ENCODE assay signal across 17 cellular contexts in the genomic region with DNA sequence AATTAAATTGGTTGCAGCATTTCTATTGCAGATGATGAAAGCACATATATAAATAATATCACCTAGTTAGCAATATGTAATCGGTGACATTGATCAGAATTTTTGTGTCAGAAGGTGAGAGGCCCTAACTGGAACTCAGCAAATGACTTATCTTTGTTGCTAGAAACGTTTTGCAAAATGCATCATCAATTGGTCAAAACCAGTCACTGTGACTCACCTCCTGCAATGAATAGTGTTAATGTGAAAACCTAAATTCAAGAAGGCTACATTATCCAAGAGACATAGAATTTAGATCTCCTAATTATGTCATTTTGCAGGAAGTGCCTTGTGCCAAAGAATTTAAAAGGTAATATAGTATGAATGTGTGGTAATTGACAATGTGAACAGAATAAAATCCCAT. TPM values are rescaled to one million over a fixed set of nuclear protein-coding genes. Genes with fewer than 3 reads are reported as not detected.
"Had no signal": no experiment of that assay in that cellular context is flagged by ENCODE, and none has a peak within 500 bp of the region (broad histone marks: within the 10 kb centered on the region; RNA-seq: fewer than 3 reads in every experiment).

No MANE protein-coding gene starts in this region.

- H3K27ac ChIP-seq: hepatocyte, pancreas, tibial nerve, vagina had no signal

- ATAC-seq: activated T-cell treated with anti-CD3 and anti-CD28 coated beads, Interleukin-2, amount 50 U/mL, for 4 hours; pancreas; stimulated activated memory B cell treated with anti-CD40 and anti-IgM and Interleukin-4, amounts not matched to agents 10 μg/mL and 1 μg/mL and 100 μg/mL, for 72 hours had no signal

- H3K9me3 ChIP-seq: pancreas, tibial nerve, vagina had no signal

- H3K9me3 Mint-ChIP-seq: activated T-cell treated with anti-CD3 and anti-CD28 coated beads, Interleukin-2, amount 50 U/mL, for 4 hours; stimulated activated memory B cell treated with anti-CD40 and anti-IgM and Interleukin-4, amounts not matched to agents 10 μg/mL and 1 μg/mL and 100 μg/mL, for 72 hours had no signal

- H3K4me1 Mint-ChIP-seq: naive B cell; stimulated activated memory B cell treated with anti-CD40 and anti-IgM and Interleukin-4, amounts not matched to agents 10 μg/mL and 1 μg/mL and 100 μg/mL, for 72 hours had no signal

- H3K36me3 Mint-ChIP-seq: naive B cell; stimulated activated memory B cell treated with anti-CD40 and anti-IgM and Interleukin-4, amounts not matched to agents 10 μg/mL and 1 μg/mL and 100 μg/mL, for 72 hours had no signal

- H3K4me3 Mint-ChIP-seq: activated T-cell treated with anti-CD3 and anti-CD28 coated beads, Interleukin-2, amount 50 U/mL, for 4 hours; naive B cell; stimulated activated memory B cell treated with anti-CD40 and anti-IgM and Interleukin-4, amounts not matched to agents 10 μg/mL and 1 μg/mL and 100 μg/mL, for 72 hours had no signal

- H3K27ac Mint-ChIP-seq: naive B cell; stimulated activated memory B cell treated with anti-CD40 and anti-IgM and Interleukin-4, amounts not matched to agents 10 μg/mL and 1 μg/mL and 100 μg/mL, for 72 hours had no signal

- H3K4me3 ChIP-seq: hepatocyte, pancreas, tibial nerve, vagina had no signal

- H3K27me3 ChIP-seq: hepatocyte, pancreas, tibial nerve, vagina had no signal

- H3K36me3 ChIP-seq: pancreas, tibial nerve, vagina had no signal

- DNase-seq: activated CD4-positive, alpha-beta T cell treated with anti-CD3 and anti-CD28 coated beads, Interleukin-2, amount 50 U/mL, for 4 hours; activated T-cell treated with anti-CD3 and anti-CD28 coated beads, Interleukin-2, amount 50 U/mL, for 4 hours; aorta; central memory CD4-positive, alpha-beta T cell; cortex of kidney; effector CD8-positive, alpha-beta T cell; kidney glomerular epithelial cell; midbrain; naive B cell; pancreas; retina; small intestine; T-helper 2 cell had no signal

- H3K4me1 ChIP-seq: pancreas, tibial nerve, vagina had no signal

- H3K27me3 Mint-ChIP-seq: stimulated activated memory B cell treated with anti-CD40 and anti-IgM and Interleukin-4, amounts not matched to agents 10 μg/mL and 1 μg/mL and 100 μg/mL, for 72 hours had no signal

RNA-seq across cellular contexts. Expression of gene PNLIPRP3, which starts 9.8 kb away (rescaled TPM):
- total RNA-seq: activated T-cell treated with anti-CD3 and anti-CD28 coated beads, Interleukin-2, amount 50 U/mL, for 4 hours; aorta; tibial nerve had no signal
